16 cellular contexts compared by ENCODE assay signal in genomic region chr17:29158096-29158495, GRCh38. TPM values are rescaled to one million over a fixed set of nuclear protein-coding genes. Genes with fewer than 3 reads are reported as not detected.
DNase-seq lines count a peak whose midpoint lies in the region; ATAC-seq and TF ChIP-seq lines count a peak whose summit lies in the region.
"Had no signal": no experiment of that assay in that cellular context is flagged by ENCODE, and none has a peak within 500 bp of the region (broad histone marks: within the 10 kb centered on the region; RNA-seq: fewer than 3 reads in every experiment).

No MANE protein-coding gene starts in this region.

- no peaks in the 10 kb centered on the region for H3K9me3 ChIP-seq in BLaER1
- H3K9me3 ChIP-seq in RWPE2 (ENCODE audit: severe bottlenecking), result no peaks in the 10 kb centered on the region
- H3K9me3 ChIP-seq in esophagus (ENCODE audit: control insufficient read depth in 2 of 2, insufficient read depth in 1 of 2, low read depth in 1 of 2, low read length in 1 of 2), result no peaks in the 10 kb centered on the region
- H3K9me3 ChIP-seq: BE2C had no signal

- peaks cover 74% of the 10 kb centered on the region for H4K20me1 ChIP-seq in BLaER1

- no peaks in the 10 kb centered on the region for H3K27me3 Mint-ChIP-seq in progenitor cell of endocrine pancreas
- H3K27me3 Mint-ChIP-seq: activated CD4-positive, alpha-beta T cell treated with anti-CD3 and anti-CD28 coated beads for 36 hours; naive thymus-derived CD8-positive, alpha-beta T cell had no signal

- peaks cover 2% of the 10 kb centered on the region for H3K36me3 Mint-ChIP-seq in progenitor cell of endocrine pancreas (ENCODE audit: insufficient read depth)

- 59 to 70% methylated on average over 11 of the region's 11 CpGs for WGBS in esophagus, 2 donors

- DNase-seq in RWPE2 (ENCODE audit: low spot score) (no peak), progenitor cell of endocrine pancreas (ENCODE audit: low spot score, unreplicated experiment) (no peak), H4 (ENCODE audit: low spot score) (no peak)
- DNase-seq: activated CD4-positive, alpha-beta T cell treated with anti-CD3 and anti-CD28 coated beads for 36 hours; activated effector memory CD4-positive, alpha-beta T cell treated with Interleukin-2 at 50 U/mL for 16 hours; BE2C; GDM1; naive thymus-derived CD8-positive, alpha-beta T cell; NCI-H187; NK-92 treated with Interleukin-12 subunit alpha and Interleukin-12 subunit beta, amount 100 ng/mL, for 24 hours; stimulated activated CD8-positive, alpha-beta memory T cell treated with anti-CD3 and anti-CD28 coated beads, Interleukin-4, amount 100 ng/mL, for 48 hours had no signal

- H3K27ac ChIP-seq in BLaER1 (0 out of 2 replicates have a peak overlapping the region, but pooled peaks have one; percentile 5), RWPE2 (ENCODE audit: poor library complexity, severe bottlenecking) (peak overlapping the region; percentile 91), esophagus (ENCODE audit: low read depth in 2 of 2, low read length in 1 of 2) (peak overlapping the region; percentile 11 to 96)

- H3K4me3 ChIP-seq in BLaER1 (no peak overlapping the region), RWPE2 (ENCODE audit: severe bottlenecking) (no peak overlapping the region), esophagus (ENCODE audit: low read depth in 1 of 2, low read length in 2 of 2) (no peak overlapping the region)

- H3K36me3 ChIP-seq in BLaER1, result 0 out of 2 replicates have a peak, but pooled peaks cover 6% of the 10 kb centered on the region
- H3K36me3 ChIP-seq in RWPE2 (ENCODE audit: low read depth), result peaks cover 6% of the 10 kb centered on the region; the same call in 1 of the 2 replicates
- H3K36me3 ChIP-seq in esophagus (ENCODE audit: control insufficient read depth in 2 of 2, insufficient read depth in 2 of 2, low read length in 1 of 2), result peaks cover 0 to 7% of the 10 kb centered on the region in 2 donors
- H3K36me3 ChIP-seq: BE2C had no signal

- ATAC-seq in RWPE2 (ENCODE audit: low read depth) (no peak), GM21367 (IDR thresholded peaks at IDR 0.05; ENCODE audit: unreplicated experiment) (no peak), HG03442 (IDR thresholded peaks at IDR 0.05; ENCODE audit: unreplicated experiment) (no peak), HG03521 (IDR thresholded peaks at IDR 0.05; ENCODE audit: unreplicated experiment) (no peak)
- ATAC-seq: activated CD4-positive, alpha-beta T cell treated with anti-CD3 and anti-CD28 coated beads for 36 hours; naive thymus-derived CD8-positive, alpha-beta T cell had no signal

- no peak overlapping the region for H3K4me3 Mint-ChIP-seq in progenitor cell of endocrine pancreas (ENCODE audit: low read depth)
- H3K4me3 Mint-ChIP-seq: activated CD4-positive, alpha-beta T cell treated with anti-CD3 and anti-CD28 coated beads for 36 hours; naive thymus-derived CD8-positive, alpha-beta T cell had no signal

- H3K27me3 ChIP-seq in BLaER1 (no peaks in the 10 kb centered on the region), RWPE2 (ENCODE audit: insufficient read depth, poor library complexity, severe bottlenecking) (no peaks in the 10 kb centered on the region), esophagus (ENCODE audit: control insufficient read depth in 1 of 2, insufficient read depth in 2 of 2, low read length in 2 of 2) (no peaks in the 10 kb centered on the region)
- H3K27me3 ChIP-seq: BE2C had no signal

- H3K4me1 Mint-ChIP-seq in progenitor cell of endocrine pancreas (ENCODE audit: low read depth), result peaks cover 69% of the 10 kb centered on the region

- no peaks in the 10 kb centered on the region for H3K9me3 Mint-ChIP-seq in progenitor cell of endocrine pancreas (ENCODE audit: low read depth)
- H3K9me3 Mint-ChIP-seq: naive thymus-derived CD8-positive, alpha-beta T cell had no signal

- no peak for TF ChIP-seq CTCF in RWPE2 (IDR thresholded peaks at IDR 0.05; ENCODE audit: poor library complexity, severe bottlenecking)
- no peak for TF ChIP-seq CTCF in progenitor cell of endocrine pancreas (IDR thresholded peaks at IDR 0.05; ENCODE audit: unreplicated experiment)

- H3K4me2 ChIP-seq in BLaER1, result no peak overlapping the region

- H3K9ac ChIP-seq in BLaER1, result no peak overlapping the region

- H3K27ac Mint-ChIP-seq in progenitor cell of endocrine pancreas, result peak overlapping the region; percentile 13
- H3K27ac Mint-ChIP-seq: activated CD4-positive, alpha-beta T cell treated with anti-CD3 and anti-CD28 coated beads for 36 hours had no signal

- peaks cover 73% of the 10 kb centered on the region for H3K4me1 ChIP-seq in BLaER1
- H3K4me1 ChIP-seq in RWPE2 (ENCODE audit: insufficient read depth, poor library complexity, severe bottlenecking), result peaks cover 47% of the 10 kb centered on the region
- peaks cover 42 to 50% of the 10 kb centered on the region in 2 donors for H3K4me1 ChIP-seq in esophagus (ENCODE audit: control insufficient read depth in 2 of 2, insufficient read depth in 2 of 2, low read length in 1 of 2)

RNA-seq across cellular contexts. Expression of gene MYO18A, which starts 22.1 kb away (rescaled TPM):
- polyA plus RNA-seq in esophagus, result 10 to 100 TPM; 39.1 to 86.4 TPM
- total RNA-seq in progenitor cell of endocrine pancreas, result 75.7 and 77.1 TPM in 2 replicates
- total RNA-seq in H4 (2014; rRNA removed; shearing (Covaris generic)), result 8.4 and 10.1 TPM in 2 replicates

Comparison
In these comparisons a context has a peak if more than half of its experiments do, and no peak if none do; other contexts are left out.
1. H3K27ac ChIP-seq: peak in every context shown above with its lines; median percentile 91 in RWPE2; 54 in esophagus; 5 in BLaER1.